1 cellular context compared by ENCODE assay signal in the genomic region with DNA sequence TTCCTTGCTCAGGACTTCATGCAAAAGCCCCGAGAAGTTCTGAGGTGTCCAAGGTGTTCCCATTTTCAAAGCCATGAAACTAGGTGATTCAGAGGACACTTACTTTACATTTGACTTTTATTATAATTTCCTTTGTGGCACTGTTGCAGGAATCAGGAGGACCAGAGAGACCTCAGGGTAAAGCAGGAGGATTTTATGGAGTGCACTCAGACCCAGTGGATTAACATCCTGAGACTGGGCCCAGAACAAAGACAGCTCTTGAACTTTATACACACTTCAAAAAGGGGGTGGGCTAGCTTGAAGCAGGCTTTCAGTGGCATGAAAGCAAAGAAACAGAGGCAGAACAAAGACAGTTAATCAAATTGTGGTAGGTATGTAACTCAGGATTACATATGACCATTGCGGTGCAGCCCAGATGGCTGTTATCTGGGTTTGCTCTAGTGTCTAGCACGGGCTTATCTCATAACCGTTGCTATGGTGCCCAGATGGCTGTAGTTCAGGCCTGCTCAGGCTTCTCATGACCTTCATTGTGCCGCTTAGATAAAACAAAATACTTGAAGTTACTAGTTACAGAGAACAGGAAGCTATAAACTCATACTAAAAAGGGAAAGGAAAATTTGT.
TF ChIP-seq lines count a peak whose summit lies in the region.

No MANE protein-coding gene starts in this region.

TF ChIP-seq in K562, 482 proteins besides CTCF, POLR2A, EP300 and RAD21 (continued from another document and continues in another):
- TF ChIP-seq, protein P1, sequence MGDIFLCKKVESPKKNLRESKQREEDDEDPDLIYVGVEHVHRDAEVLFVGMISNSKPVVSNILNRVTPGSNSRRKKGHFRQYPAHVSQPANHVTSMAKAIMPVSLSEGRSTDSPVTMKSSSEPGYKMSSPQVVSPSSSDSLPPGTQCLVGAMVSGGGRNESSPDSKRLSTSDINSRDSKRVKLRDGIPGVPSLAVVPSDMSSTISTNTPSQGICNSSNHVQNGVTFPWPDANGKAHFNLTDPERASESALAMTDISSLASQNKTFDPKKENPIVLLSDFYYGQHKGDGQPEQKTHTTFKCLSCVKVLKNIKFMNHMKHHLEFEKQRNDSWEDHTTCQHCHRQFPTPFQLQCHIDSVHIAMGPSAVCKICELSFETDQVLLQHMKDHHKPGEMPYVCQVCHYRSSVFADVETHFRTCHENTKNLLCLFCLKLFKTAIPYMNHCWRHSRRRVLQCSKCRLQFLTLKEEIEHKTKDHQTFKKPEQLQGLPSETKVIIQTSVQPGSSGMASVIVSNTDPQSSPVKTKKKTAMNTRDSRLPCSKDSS (IDR thresholded peaks at IDR 0.05; ENCODE audit: low read depth, partially characterized antibody), result peak; percentile 86
- TF ChIP-seq, protein P2, sequence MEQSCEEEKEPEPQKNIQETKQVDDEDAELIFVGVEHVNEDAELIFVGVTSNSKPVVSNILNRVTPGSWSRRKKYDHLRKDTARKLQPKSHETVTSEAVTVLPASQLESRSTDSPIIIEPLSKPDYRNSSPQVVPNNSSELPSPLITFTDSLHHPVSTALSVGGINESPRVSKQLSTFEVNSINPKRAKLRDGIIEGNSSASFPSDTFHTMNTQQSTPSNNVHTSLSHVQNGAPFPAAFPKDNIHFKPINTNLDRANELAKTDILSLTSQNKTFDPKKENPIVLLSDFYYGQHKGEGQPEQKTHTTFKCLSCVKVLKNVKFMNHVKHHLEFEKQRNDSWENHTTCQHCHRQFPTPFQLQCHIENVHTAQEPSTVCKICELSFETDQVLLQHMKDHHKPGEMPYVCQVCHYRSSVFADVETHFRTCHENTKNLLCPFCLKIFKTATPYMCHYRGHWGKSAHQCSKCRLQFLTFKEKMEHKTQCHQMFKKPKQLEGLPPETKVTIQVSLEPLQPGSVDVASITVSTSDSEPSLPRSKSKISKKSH (CRISPR knock-in tag; IDR thresholded peaks at IDR 0.05), result peak; percentile 94
- TF ChIP-seq CBX3 (IDR thresholded peaks at IDR 0.05; ENCODE audit: borderline replicate concordance in 1 of 2, low read length in 2 of 2) (peak; percentile 83 to 98), NFIX (CRISPR knock-in tag; IDR thresholded peaks at IDR 0.05; ENCODE audit: low read depth) (no peak), ZEB2 (IDR thresholded peaks at IDR 0.05) (0 out of 2 replicates have a peak, but pooled peaks have one; percentile 47), KHSRP (IDR thresholded peaks at IDR 0.05) (no peak), HDAC8 (tag; IDR thresholded peaks at IDR 0.05) (no peak), PHB (CRISPR knock-in tag; IDR thresholded peaks at IDR 0.05) (no peak), RFX5 (IDR thresholded peaks at IDR 0.05; ENCODE audit: low read depth, low read length) (no peak), FOXP1 (CRISPR knock-in tag; IDR thresholded peaks at IDR 0.05) (no peak), POLR2H (tag; IDR thresholded peaks at IDR 0.05; ENCODE audit: low read depth) (no peak), ZNF253 (CRISPR knock-in tag; conservative IDR thresholded peaks at IDR 0.05) (no peak), HSF4 (CRISPR knock-in tag; IDR thresholded peaks at IDR 0.05; ENCODE audit: borderline replicate concordance) (no peak), CBFA2T3 (IDR thresholded peaks at IDR 0.05) (peak; percentile 78), FOXK2 (conservative IDR thresholded peaks at IDR 0.05 in 1 of 2, IDR thresholded peaks at IDR 0.05 in 1 of 2; ENCODE audit: low read depth in 2 of 2) (no peak), PHF21A (IDR thresholded peaks at IDR 0.05; ENCODE audit: borderline replicate concordance, low read depth) (no peak), TCF7L2 (IDR thresholded peaks at IDR 0.05; ENCODE audit: low read depth, low read length) (no peak), ZNF507 (tag; conservative IDR thresholded peaks at IDR 0.05) (peak; percentile 61), CBX1 (IDR thresholded peaks at IDR 0.05; ENCODE audit: low read depth) (peak; percentile 94; the same call in 1 of the 2 replicates), ARID1B (IDR thresholded peaks at IDR 0.05) (peak; percentile 55), PPARD (CRISPR knock-in tag; IDR thresholded peaks at IDR 0.05) (no peak), FOXA1 (IDR thresholded peaks at IDR 0.05; ENCODE audit: borderline replicate concordance) (no peak), POLR2B (IDR thresholded peaks at IDR 0.05; ENCODE audit: low read depth, partially characterized antibody) (no peak), EWSR1 (IDR thresholded peaks at IDR 0.05; ENCODE audit: borderline replicate concordance, low read depth, partially characterized antibody) (no peak), HDAC1 (IDR thresholded peaks at IDR 0.05) (no peak), PTTG1 (tag; IDR thresholded peaks at IDR 0.05; ENCODE audit: low read depth) (no peak), FOXA3 (CRISPR knock-in tag; conservative IDR thresholded peaks at IDR 0.05 in 1 of 2, IDR thresholded peaks at IDR 0.05 in 1 of 2) (no peak), HLTF (IDR thresholded peaks at IDR 0.05) (peak; percentile 93), DDX20 (tag; IDR thresholded peaks at IDR 0.05; ENCODE audit: low read depth) (no peak)
- TF ChIP-seq, protein P3, sequence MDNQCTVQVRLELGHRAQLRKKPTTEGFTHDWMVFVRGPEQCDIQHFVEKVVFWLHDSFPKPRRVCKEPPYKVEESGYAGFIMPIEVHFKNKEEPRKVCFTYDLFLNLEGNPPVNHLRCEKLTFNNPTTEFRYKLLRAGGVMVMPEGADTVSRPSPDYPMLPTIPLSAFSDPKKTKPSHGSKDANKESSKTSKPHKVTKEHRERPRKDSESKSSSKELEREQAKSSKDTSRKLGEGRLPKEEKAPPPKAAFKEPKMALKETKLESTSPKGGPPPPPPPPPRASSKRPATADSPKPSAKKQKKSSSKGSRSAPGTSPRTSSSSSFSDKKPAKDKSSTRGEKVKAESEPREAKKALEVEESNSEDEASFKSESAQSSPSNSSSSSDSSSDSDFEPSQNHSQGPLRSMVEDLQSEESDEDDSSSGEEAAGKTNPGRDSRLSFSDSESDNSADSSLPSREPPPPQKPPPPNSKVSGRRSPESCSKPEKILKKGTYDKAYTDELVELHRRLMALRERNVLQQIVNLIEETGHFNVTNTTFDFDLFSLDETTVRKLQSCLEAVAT (IDR thresholded peaks at IDR 0.05), result no peak
- TF ChIP-seq, protein P4, sequence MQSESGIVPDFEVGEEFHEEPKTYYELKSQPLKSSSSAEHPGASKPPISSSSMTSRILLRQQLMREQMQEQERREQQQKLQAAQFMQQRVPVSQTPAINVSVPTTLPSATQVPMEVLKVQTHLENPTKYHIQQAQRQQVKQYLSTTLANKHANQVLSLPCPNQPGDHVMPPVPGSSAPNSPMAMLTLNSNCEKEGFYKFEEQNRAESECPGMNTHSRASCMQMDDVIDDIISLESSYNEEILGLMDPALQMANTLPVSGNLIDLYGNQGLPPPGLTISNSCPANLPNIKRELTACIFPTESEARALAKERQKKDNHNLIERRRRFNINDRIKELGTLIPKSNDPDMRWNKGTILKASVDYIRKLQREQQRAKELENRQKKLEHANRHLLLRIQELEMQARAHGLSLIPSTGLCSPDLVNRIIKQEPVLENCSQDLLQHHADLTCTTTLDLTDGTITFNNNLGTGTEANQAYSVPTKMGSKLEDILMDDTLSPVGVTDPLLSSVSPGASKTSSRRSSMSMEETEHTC (IDR thresholded peaks at IDR 0.05), result no peak
- TF ChIP-seq, protein P5, sequence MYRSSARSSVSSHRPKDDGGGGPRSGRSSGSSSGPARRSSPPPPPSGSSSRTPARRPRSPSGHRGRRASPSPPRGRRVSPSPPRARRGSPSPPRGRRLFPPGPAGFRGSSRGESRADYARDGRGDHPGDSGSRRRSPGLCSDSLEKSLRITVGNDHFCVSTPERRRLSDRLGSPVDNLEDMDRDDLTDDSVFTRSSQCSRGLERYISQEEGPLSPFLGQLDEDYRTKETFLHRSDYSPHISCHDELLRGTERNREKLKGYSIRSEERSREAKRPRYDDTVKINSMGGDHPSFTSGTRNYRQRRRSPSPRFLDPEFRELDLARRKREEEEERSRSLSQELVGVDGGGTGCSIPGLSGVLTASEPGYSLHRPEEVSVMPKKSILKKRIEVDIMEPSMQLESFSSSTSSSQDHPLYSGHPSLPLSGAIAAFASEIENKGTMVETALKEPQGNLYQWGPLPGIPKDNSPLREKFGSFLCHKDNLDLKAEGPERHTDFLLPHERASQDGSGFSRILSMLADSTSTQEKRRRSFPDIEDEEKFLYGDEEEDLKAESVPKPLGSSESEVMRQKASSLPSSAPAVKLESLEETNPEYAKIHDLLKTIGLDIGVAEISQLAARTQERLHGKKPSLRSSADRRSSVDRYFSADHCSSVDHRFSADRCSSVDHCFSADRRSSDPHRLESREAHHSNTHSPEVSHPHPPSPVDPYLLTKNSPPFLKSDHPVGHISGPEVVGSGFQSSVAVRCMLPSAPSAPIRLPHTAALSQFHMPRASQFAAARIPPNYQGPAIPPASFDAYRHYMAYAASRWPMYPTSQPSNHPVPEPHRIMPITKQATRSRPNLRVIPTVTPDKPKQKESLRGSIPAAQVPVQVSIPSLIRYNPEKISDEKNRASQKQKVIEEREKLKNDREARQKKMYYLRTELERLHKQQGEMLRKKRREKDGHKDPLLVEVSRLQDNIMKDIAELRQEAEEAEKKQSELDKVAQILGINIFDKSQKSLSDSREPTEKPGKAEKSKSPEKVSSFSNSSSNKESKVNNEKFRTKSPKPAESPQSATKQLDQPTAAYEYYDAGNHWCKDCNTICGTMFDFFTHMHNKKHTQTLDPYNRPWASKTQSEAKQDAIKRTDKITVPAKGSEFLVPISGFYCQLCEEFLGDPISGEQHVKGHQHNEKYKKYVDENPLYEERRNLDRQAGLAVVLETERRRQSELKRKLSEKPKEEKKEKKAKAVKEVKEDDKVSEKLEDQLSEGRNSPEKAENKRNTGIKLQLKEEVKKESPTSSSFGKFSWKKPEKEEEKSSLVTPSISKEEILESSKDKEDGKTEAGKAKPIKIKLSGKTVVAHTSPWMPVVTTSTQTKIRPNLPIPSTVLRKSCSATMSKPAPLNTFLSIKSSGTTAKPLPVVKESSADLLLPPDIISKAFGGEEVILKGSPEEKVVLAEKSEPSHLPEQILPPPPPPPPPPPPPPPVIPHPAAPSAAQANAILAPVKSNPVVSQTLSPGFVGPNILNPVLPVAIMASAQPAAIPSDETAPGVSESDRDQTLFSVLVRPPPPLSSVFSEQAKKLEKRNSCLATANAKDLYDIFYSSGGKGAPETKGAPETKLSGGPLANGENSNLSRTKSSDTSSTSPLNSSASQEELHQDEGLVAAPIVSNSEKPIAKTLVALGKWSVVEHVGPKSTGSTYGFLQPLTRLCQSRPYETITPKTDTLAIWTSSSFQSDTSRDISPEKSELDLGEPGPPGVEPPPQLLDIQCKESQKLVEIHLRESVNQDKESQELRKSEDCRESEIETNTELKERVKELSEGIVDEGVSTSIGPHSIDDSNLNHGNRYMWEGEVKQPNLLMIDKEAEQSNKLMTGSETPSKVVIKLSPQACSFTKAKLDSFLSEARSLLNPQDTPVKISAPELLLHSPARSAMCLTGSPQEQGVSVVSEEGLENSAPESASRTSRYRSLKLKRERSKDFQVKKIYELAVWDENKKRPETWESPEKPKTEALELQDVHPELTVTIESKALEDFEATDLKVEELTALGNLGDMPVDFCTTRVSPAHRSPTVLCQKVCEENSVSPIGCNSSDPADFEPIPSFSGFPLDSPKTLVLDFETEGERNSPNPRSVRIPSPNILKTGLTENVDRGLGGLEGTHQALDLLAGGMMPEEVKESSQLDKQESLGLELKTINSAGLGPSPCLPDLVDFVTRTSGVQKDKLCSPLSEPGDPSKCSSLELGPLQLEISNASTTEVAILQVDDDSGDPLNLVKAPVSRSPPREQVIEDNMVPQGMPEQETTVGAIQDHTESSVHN (IDR thresholded peaks at IDR 0.05; ENCODE audit: borderline replicate concordance in 1 of 2, low read depth in 1 of 2), result no peak
- TF ChIP-seq, protein P6, sequence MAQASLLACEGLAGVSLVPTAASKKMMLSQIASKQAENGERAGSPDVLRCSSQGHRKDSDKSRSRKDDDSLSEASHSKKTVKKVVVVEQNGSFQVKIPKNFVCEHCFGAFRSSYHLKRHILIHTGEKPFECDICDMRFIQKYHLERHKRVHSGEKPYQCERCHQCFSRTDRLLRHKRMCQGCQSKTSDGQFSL (CRISPR knock-in tag; IDR thresholded peaks at IDR 0.05), result no peak
- TF ChIP-seq, protein P6 (tag; IDR thresholded peaks at IDR 0.05), result no peak
- TF ChIP-seq, protein P7, sequence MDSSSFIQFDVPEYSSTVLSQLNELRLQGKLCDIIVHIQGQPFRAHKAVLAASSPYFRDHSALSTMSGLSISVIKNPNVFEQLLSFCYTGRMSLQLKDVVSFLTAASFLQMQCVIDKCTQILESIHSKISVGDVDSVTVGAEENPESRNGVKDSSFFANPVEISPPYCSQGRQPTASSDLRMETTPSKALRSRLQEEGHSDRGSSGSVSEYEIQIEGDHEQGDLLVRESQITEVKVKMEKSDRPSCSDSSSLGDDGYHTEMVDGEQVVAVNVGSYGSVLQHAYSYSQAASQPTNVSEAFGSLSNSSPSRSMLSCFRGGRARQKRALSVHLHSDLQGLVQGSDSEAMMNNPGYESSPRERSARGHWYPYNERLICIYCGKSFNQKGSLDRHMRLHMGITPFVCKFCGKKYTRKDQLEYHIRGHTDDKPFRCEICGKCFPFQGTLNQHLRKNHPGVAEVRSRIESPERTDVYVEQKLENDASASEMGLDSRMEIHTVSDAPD (CRISPR knock-in tag; IDR thresholded peaks at IDR 0.05), result no peak
